2 cellular contexts compared by ENCODE assay signal in the genomic region with DNA sequence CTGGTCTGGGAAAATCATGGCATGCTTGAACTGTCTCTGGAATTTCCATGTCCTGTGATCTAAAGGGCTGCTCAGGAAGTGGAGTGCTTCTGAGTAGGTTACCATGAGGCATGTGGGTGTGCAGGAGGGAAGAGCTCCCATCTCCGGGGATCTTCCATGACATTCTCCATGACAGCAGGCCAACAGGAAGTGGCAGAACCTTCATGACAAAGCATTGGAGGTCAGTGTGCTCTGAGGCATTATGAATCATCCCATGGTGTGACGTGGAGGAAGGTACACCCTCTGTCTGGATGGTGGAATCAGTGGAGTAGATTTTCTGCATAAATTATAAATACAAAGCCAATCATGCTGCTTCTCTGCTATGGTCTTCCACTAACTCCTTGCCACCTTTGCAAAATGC.
TF ChIP-seq lines count a peak whose summit lies in the region.

No MANE protein-coding gene starts in this region.

TF ChIP-seq in IMR-90, 13 proteins besides CTCF, POLR2A, EP300 and RAD21:
- TF ChIP-seq RFX5 (IDR thresholded peaks at IDR 0.05; ENCODE audit: low read depth, low read length) (no peak), RCOR1 (IDR thresholded peaks at IDR 0.05; ENCODE audit: insufficient replicate concordance, low read length) (no peak), BHLHE40 (IDR thresholded peaks at IDR 0.05; ENCODE audit: low read depth, low read length) (0 out of 2 replicates have a peak, but pooled peaks have one; percentile 12), FOS (IDR thresholded peaks at IDR 0.05; ENCODE audit: low read depth, low read length) (peak; percentile 80), MAFK (IDR thresholded peaks at IDR 0.05; ENCODE audit: low read depth, low read length) (peak; percentile 38; the same call in 1 of the 2 replicates), MXI1 (IDR thresholded peaks at IDR 0.05; ENCODE audit: borderline replicate concordance, low read depth, low read length) (peak; percentile 50; the same call in 1 of the 2 replicates), CHD1 (IDR thresholded peaks at IDR 0.05; ENCODE audit: low read depth, low read length) (no peak), MAZ (IDR thresholded peaks at IDR 0.05; ENCODE audit: borderline replicate concordance, low read depth, low read length) (no peak), NFE2L2 (IDR thresholded peaks at IDR 0.05; ENCODE audit: low read depth, low read length) (peak; percentile 73)
- TF ChIP-seq, protein P1, sequence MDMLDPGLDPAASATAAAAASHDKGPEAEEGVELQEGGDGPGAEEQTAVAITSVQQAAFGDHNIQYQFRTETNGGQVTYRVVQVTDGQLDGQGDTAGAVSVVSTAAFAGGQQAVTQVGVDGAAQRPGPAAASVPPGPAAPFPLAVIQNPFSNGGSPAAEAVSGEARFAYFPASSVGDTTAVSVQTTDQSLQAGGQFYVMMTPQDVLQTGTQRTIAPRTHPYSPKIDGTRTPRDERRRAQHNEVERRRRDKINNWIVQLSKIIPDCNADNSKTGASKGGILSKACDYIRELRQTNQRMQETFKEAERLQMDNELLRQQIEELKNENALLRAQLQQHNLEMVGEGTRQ (IDR thresholded peaks at IDR 0.05; ENCODE audit: low read depth, low read length): no peak; the same call in 1 of the 2 replicates

TF ChIP-seq in K562, 482 proteins besides CTCF, POLR2A, EP300 and RAD21:
- TF ChIP-seq FOSL1 (tag; conservative IDR thresholded peaks at IDR 0.05): peak; percentile 54; the same call in 1 of the 2 replicates
- TF ChIP-seq CREM (IDR thresholded peaks at IDR 0.05; ENCODE audit: low read depth): 0 out of 2 replicates have a peak, but pooled peaks have one; percentile 10
- no peak for TF ChIP-seq DACH1 (IDR thresholded peaks at IDR 0.05; ENCODE audit: partially characterized antibody)
